In the genomic region with DNA sequence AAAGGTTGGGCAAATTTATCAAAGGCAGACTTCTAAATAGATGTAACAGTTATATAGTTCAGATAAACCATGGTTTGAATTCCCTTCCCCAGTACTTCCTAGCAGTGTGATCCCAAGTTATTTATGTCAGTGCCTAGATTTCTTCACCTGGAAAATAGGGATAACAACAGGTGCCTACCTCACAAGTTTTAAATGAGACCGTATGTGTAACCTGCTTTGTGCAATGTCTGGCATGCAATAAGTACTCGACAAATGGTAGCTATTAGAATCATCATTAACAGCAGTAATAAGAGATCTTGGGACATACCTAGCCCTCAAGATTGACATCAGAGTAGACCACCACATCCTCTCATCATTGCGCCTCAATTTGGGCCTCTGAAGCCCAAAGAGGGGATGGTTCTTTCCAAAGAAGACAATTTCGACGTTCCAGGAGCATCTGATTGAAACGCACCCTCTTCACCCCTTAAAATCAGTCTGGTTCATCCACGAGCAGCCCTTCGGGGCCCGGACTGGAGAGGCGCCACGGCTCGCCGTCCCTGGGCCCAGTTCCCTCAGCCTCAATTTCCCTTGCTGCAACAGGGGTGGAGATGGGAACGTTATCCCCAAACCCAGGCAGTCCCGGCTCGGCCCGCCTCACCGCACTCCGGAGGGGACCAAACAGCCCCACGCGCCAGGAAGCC, we compare ENCODE assay signal across 9 cellular contexts. TPM values are rescaled to one million over a fixed set of nuclear protein-coding genes. Genes with fewer than 3 reads are reported as not detected.
A peak's percentile ranks its signal among the peaks of the same experiment; 100 is the strongest.
DNase-seq lines count a peak whose midpoint lies in the region; ATAC-seq, FAIRE-seq and TF ChIP-seq lines count a peak whose summit lies in the region.
"Had no signal": no experiment of that assay in that cellular context is flagged by ENCODE, and none has a peak within 500 bp of the region (broad histone marks: within the 10 kb centered on the region; RNA-seq: fewer than 3 reads in every experiment).

No MANE protein-coding gene starts in this region.

- no peak for FAIRE-seq in small intestine (lab: Jason Lieb, UNC)
- FAIRE-seq: islet of Langerhans had no signal

- peaks cover 41% of the 10 kb centered on the region for H3K36me3 Mint-ChIP-seq in activated naive CD4-positive, alpha-beta T cell treated with anti-CD3 and anti-CD28 coated beads for 36 hours (ENCODE audit: low read depth)
- peaks cover 9% of the 10 kb centered on the region for H3K36me3 Mint-ChIP-seq in WTC11

- POLR2A ChIA-PET in WTC11 (lab: Charles Lee): no interaction called here

- TF ChIP-seq CTCF in WTC11 (IDR thresholded peaks at IDR 0.05) (no peak), right atrium auricular region (IDR thresholded peaks at IDR 0.05) (no peak)

- 0 to 1% (median 0%) methylated on average over 21 of the region's 21 CpGs for WGBS in small intestine, 3 donors

- no peaks in the 10 kb centered on the region for H3K27me3 Mint-ChIP-seq in activated naive CD4-positive, alpha-beta T cell treated with anti-CD3 and anti-CD28 coated beads for 36 hours (ENCODE audit: low read depth)
- no peaks in the 10 kb centered on the region for H3K27me3 Mint-ChIP-seq in WTC11 (ENCODE audit: low read depth)

- H3K27ac Mint-ChIP-seq in activated naive CD4-positive, alpha-beta T cell treated with anti-CD3 and anti-CD28 coated beads for 36 hours: peak overlapping the region; percentile 95
- H3K27ac Mint-ChIP-seq in WTC11: peak overlapping the region; percentile 94

- no peaks in the 10 kb centered on the region for H3K9me3 Mint-ChIP-seq in activated naive CD4-positive, alpha-beta T cell treated with anti-CD3 and anti-CD28 coated beads for 36 hours
- H3K9me3 Mint-ChIP-seq in WTC11: no peaks in the 10 kb centered on the region

- intact Hi-C loops in activated naive CD4-positive, alpha-beta T cell treated with anti-CD3 and anti-CD28 coated beads for 36 hours (cut with micrococcal nuclease): loop anchor here (1.0 to 2.0 kb wide), 5 partner anchors 13 to 804 kb away; partner anchors contain the start of genes DUSP14 and SYNRG
- intact Hi-C loops in sciatic nerve (cut with DNase I): no loop called here

- peak overlapping the region; percentile 97 for H3K4me3 Mint-ChIP-seq in activated naive CD4-positive, alpha-beta T cell treated with anti-CD3 and anti-CD28 coated beads for 36 hours
- peak overlapping the region; percentile 97 for H3K4me3 Mint-ChIP-seq in WTC11

- CTCF ChIA-PET in activated naive CD4-positive, alpha-beta T cell treated with anti-CD3 and anti-CD28 coated beads for 36 hours (lab: Charles Lee): interaction anchor here (0.6 kb wide), 1 partner anchor 33 kb away, joined by 3 read pairs; no protein-coding TSS in a partner anchor
- CTCF ChIA-PET in WTC11 (lab: Charles Lee): no interaction called here

- no peaks in the 10 kb centered on the region for H3K27me3 ChIP-seq in right atrium auricular region
- H3K27me3 ChIP-seq in small intestine (ENCODE audit: control insufficient read depth in 2 of 2, insufficient read depth in 2 of 2, low read length in 2 of 2): no peaks in the 10 kb centered on the region

- peak; percentile 38 for ATAC-seq in HG03159 (IDR thresholded peaks at IDR 0.05; ENCODE audit: unreplicated experiment)
- peak; percentile 9; the same call in 1 of the 2 replicates for ATAC-seq in WTC11
- no peak for ATAC-seq in sciatic nerve

- DNase-seq in activated naive CD4-positive, alpha-beta T cell treated with anti-CD3 and anti-CD28 coated beads for 36 hours: no peak
- no peak for DNase-seq in activated naive CD4-positive, alpha-beta T cell (lab: John Stamatoyannopoulos, UW)
- DNase-seq in WTC11 (ENCODE audit: low spot score) (no peak), right atrium auricular region (ENCODE audit: low spot score) (no peak), small intestine (peak; percentile 32), NCI-H128 (lab: John Stamatoyannopoulos, UW; ENCODE audit: unreplicated experiment) (no peak), sciatic nerve (ENCODE audit: low spot score) (no peak)

- peaks cover 4% of the 10 kb centered on the region for H3K36me3 ChIP-seq in right atrium auricular region
- H3K36me3 ChIP-seq in small intestine (ENCODE audit: control insufficient read depth in 2 of 2, insufficient read depth in 2 of 2, low read length in 2 of 2): peaks cover 0 to 3% of the 10 kb centered on the region in 2 donors

- H3K4me1 Mint-ChIP-seq in activated naive CD4-positive, alpha-beta T cell treated with anti-CD3 and anti-CD28 coated beads for 36 hours (ENCODE audit: low read depth): peaks cover 58% of the 10 kb centered on the region
- peaks cover 18% of the 10 kb centered on the region for H3K4me1 Mint-ChIP-seq in WTC11

- H3K9me3 ChIP-seq in right atrium auricular region: no peaks in the 10 kb centered on the region
- no peaks in the 10 kb centered on the region for H3K9me3 ChIP-seq in small intestine (ENCODE audit: control insufficient read depth, low read depth)

- H3K4me3 ChIP-seq in right atrium auricular region (peak overlapping the region; percentile 75 to 78), small intestine (ENCODE audit: low read depth in 1 of 2, low read length in 2 of 2) (peak overlapping the region; percentile 69 to 73)

- H3K4me1 ChIP-seq in right atrium auricular region (peaks cover 0 to 19% of the 10 kb centered on the region in 2 donors), small intestine (ENCODE audit: control insufficient read depth in 2 of 2, insufficient read depth in 1 of 2, low read depth in 1 of 2, low read length in 1 of 2) (no peaks in the 10 kb centered on the region)

- H3K27ac ChIP-seq in right atrium auricular region: peak overlapping the region; percentile 89
- peak overlapping the region; percentile 87 to 98 for H3K27ac ChIP-seq in small intestine (ENCODE audit: low read depth in 1 of 2, low read length in 1 of 2)

TF ChIP-seq in WTC11, 78 proteins besides CTCF, POLR2A, EP300 and RAD21 (continues in another document):
- TF ChIP-seq MYBL2 (CRISPR knock-in tag; IDR thresholded peaks at IDR 0.05) (no peak), ZNF121 (CRISPR knock-in tag; IDR thresholded peaks at IDR 0.05) (no peak), GRHL2 (CRISPR knock-in tag; IDR thresholded peaks at IDR 0.05; ENCODE audit: insufficient replicate concordance, severe bottlenecking) (no peak), ZNF396 (CRISPR knock-in tag; IDR thresholded peaks at IDR 0.05; ENCODE audit: borderline replicate concordance) (no peak), ZNF263 (CRISPR knock-in tag; IDR thresholded peaks at IDR 0.05; ENCODE audit: low read depth) (no peak), CBFB (CRISPR knock-in tag; IDR thresholded peaks at IDR 0.05; ENCODE audit: low read depth) (0 out of 2 replicates have a peak, but pooled peaks have one; percentile 37), NR2C2 (CRISPR knock-in tag; IDR thresholded peaks at IDR 0.05) (no peak), ATF1 (CRISPR knock-in tag; IDR thresholded peaks at IDR 0.05) (no peak), NR3C1 (CRISPR knock-in tag; conservative IDR thresholded peaks at IDR 0.05; ENCODE audit: low read depth) (no peak), NFE2L1 (CRISPR knock-in tag; IDR thresholded peaks at IDR 0.05) (no peak)
- TF ChIP-seq, protein P1, sequence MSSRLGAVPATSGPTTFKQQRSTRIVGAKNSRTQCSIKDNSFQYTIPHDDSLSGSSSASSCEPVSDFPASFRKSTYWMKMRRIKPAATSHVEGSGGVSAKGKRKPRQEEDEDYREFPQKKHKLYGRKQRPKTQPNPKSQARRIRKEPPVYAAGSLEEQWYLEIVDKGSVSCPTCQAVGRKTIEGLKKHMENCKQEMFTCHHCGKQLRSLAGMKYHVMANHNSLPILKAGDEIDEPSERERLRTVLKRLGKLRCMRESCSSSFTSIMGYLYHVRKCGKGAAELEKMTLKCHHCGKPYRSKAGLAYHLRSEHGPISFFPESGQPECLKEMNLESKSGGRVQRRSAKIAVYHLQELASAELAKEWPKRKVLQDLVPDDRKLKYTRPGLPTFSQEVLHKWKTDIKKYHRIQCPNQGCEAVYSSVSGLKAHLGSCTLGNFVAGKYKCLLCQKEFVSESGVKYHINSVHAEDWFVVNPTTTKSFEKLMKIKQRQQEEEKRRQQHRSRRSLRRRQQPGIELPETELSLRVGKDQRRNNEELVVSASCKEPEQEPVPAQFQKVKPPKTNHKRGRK (CRISPR knock-in tag; IDR thresholded peaks at IDR 0.05; ENCODE audit: borderline replicate concordance): no peak
- TF ChIP-seq, protein P2, sequence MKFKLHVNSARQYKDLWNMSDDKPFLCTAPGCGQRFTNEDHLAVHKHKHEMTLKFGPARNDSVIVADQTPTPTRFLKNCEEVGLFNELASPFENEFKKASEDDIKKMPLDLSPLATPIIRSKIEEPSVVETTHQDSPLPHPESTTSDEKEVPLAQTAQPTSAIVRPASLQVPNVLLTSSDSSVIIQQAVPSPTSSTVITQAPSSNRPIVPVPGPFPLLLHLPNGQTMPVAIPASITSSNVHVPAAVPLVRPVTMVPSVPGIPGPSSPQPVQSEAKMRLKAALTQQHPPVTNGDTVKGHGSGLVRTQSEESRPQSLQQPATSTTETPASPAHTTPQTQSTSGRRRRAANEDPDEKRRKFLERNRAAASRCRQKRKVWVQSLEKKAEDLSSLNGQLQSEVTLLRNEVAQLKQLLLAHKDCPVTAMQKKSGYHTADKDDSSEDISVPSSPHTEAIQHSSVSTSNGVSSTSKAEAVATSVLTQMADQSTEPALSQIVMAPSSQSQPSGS (CRISPR knock-in tag; IDR thresholded peaks at IDR 0.05; ENCODE audit: borderline replicate concordance, low read depth): no peak

RNA-seq across cellular contexts. Expression of gene ACACA, which starts 0.5 kb away (rescaled TPM):
- 10 to 100 TPM; 52.6 to 59.8 TPM for total RNA-seq in activated naive CD4-positive, alpha-beta T cell treated with anti-CD3 and anti-CD28 coated beads for 36 hours
- total RNA-seq in WTC11 (2021) (167 to 177 TPM (median 173 TPM) in 3 replicates), right atrium auricular region (10 to 100 TPM in 1 of 2 donors, 1 to 10 TPM in 1; 8.6 to 10.2 TPM), sciatic nerve (85.3 TPM)
- polyA plus RNA-seq in small intestine: 10 to 100 TPM in 2 of 3 donors, 1 to 10 TPM in 1; 7.0 to 30.0 (median 11.9) TPM

RNA-seq across cellular contexts. Expression of gene TADA2A, which starts 0.6 kb away (rescaled TPM):
- 10 to 100 TPM; 27.3 to 29.5 TPM for total RNA-seq in activated naive CD4-positive, alpha-beta T cell treated with anti-CD3 and anti-CD28 coated beads for 36 hours
- total RNA-seq in WTC11 (2021) (16.5 to 22.2 TPM (median 19.2 TPM) in 3 replicates), right atrium auricular region (10 to 100 TPM in 1 of 2 donors, 1 to 10 TPM in 1; 6.8 to 15.7 TPM), sciatic nerve (52.0 TPM)
- 1 to 10 TPM; 7.4 to 9.2 (median 7.8) TPM for polyA plus RNA-seq in small intestine

RNA-seq across cellular contexts. Expression of gene C17orf78, which starts 30.3 kb away (rescaled TPM):
- total RNA-seq in activated naive CD4-positive, alpha-beta T cell treated with anti-CD3 and anti-CD28 coated beads for 36 hours: not detected
- not detected in 3 replicates for total RNA-seq in WTC11 (2021)
- total RNA-seq in right atrium auricular region: not detected
- polyA plus RNA-seq in small intestine: 10 to 100 TPM; 19.6 to 49.6 (median 34.0) TPM
- not detected for total RNA-seq in sciatic nerve
